In genomic region chr4:85430226-85430625, GRCh38 we compare ENCODE assay signal across 31 cellular contexts. TPM values are rescaled to one million over a fixed set of nuclear protein-coding genes. Genes with fewer than 3 reads are reported as not detected.
"Had no signal": no experiment of that assay in that cellular context is flagged by ENCODE, and none has a peak within 500 bp of the region (broad histone marks: within the 10 kb centered on the region; RNA-seq: fewer than 3 reads in every experiment).

No MANE protein-coding gene starts in this region.

- H3K4me3 ChIP-seq: adrenal gland, body of pancreas, esophagus squamous epithelium, gastroesophageal sphincter, heart right ventricle had no signal

- H3K27ac Mint-ChIP-seq: activated CD4-positive, alpha-beta memory T cell treated with anti-CD3 and anti-CD28 coated beads for 36 hours; activated CD4-positive, alpha-beta T cell treated with anti-CD3 and anti-CD28 coated beads for 36 hours; activated CD4-positive, alpha-beta T cell treated with anti-CD3 and anti-CD28 coated beads, Interleukin-2, amount 10 ng/mL, durations not matched to agents 24 days and 14 days; activated CD8-positive, alpha-beta memory T cell treated with anti-CD3 and anti-CD28 coated beads, Interleukin-2, amount 10 ng/mL, durations not matched to agents 7 days and 5 days; activated CD8-positive, alpha-beta T cell treated with anti-CD3 and anti-CD28 coated beads, Interleukin-2, amount 10 ng/mL, durations not matched to agents 7 days and 5 days; activated naive CD8-positive, alpha-beta T cell; activated T-cell treated with anti-CD3 and anti-CD28 coated beads, Interleukin-2, amount 50 U/mL, for 72 hours; effector memory CD8-positive, alpha-beta T cell had no signal

- H3K4me3 Mint-ChIP-seq: activated CD4-positive, alpha-beta memory T cell treated with anti-CD3 and anti-CD28 coated beads for 36 hours; activated CD4-positive, alpha-beta T cell treated with anti-CD3 and anti-CD28 coated beads for 36 hours; activated CD4-positive, alpha-beta T cell treated with anti-CD3 and anti-CD28 coated beads, Interleukin-2, amount 10 ng/mL, durations not matched to agents 24 days and 14 days; activated CD8-positive, alpha-beta memory T cell treated with anti-CD3 and anti-CD28 coated beads, Interleukin-2, amount 10 ng/mL, durations not matched to agents 7 days and 5 days; activated CD8-positive, alpha-beta T cell treated with anti-CD3 and anti-CD28 coated beads, Interleukin-2, amount 10 ng/mL, durations not matched to agents 7 days and 5 days; activated naive CD8-positive, alpha-beta T cell; activated T-cell treated with anti-CD3 and anti-CD28 coated beads, Interleukin-2, amount 50 U/mL, for 72 hours; effector memory CD8-positive, alpha-beta T cell had no signal

- DNase-seq: activated CD4-positive, alpha-beta memory T cell treated with anti-CD3 and anti-CD28 coated beads for 36 hours; activated CD4-positive, alpha-beta T cell treated with anti-CD3 and anti-CD28 coated beads for 36 hours; activated CD4-positive, alpha-beta T cell treated with anti-CD3 and anti-CD28 coated beads, Interleukin-2, amount 10 ng/mL, durations not matched to agents 24 days and 14 days; activated CD4-positive, CD25-positive, alpha-beta regulatory T cell; activated CD4-positive, CD25-positive, alpha-beta regulatory T cell treated with anti-CD3 and anti-CD28 coated beads, Interleukin-2, amount 50 U/mL, for 72 hours; activated CD8-positive, alpha-beta memory T cell treated with anti-CD3 and anti-CD28 coated beads, Interleukin-2, amount 10 ng/mL, durations not matched to agents 7 days and 5 days; activated CD8-positive, alpha-beta memory T cell treated with anti-CD3 and anti-CD28 coated beads, Interleukin-2, amount 50 U/mL, for 4 hours; activated CD8-positive, alpha-beta T cell treated with anti-CD3 and anti-CD28 coated beads, Interleukin-2, amount 10 ng/mL, durations not matched to agents 7 days and 5 days; activated effector memory CD4-positive, alpha-beta T cell treated with Interleukin-2 at 50 U/mL for 16 hours; activated gamma-delta T cell treated with Interleukin-2 at 50 U/mL for 16 hours; activated naive CD4-positive, alpha-beta T cell treated with anti-CD3 and anti-CD28 coated beads, Interleukin-2, amount 50 U/mL, for 16 hours; activated naive CD4-positive, alpha-beta T cell treated with Interleukin-2 at 50 U/mL for 16 hours; activated T-cell treated with anti-CD3 and anti-CD28 coated beads, Interleukin-2, amount 50 U/mL, for 1 hour; activated T-cell treated with anti-CD3 and anti-CD28 coated beads, Interleukin-2, amount 50 U/mL, for 72 hours; adrenal gland; amygdala; aorta; body of pancreas; caudate nucleus; cortex of kidney; effector CD4-positive, alpha-beta T cell; effector memory CD8-positive, alpha-beta T cell; esophagus squamous epithelium; foreskin melanocyte; heart right ventricle; T-helper 2 cell had no signal

- H3K9me3 Mint-ChIP-seq: activated CD4-positive, alpha-beta T cell treated with anti-CD3 and anti-CD28 coated beads, Interleukin-2, amount 10 ng/mL, durations not matched to agents 24 days and 14 days had no signal

- H3K36me3 Mint-ChIP-seq: activated CD4-positive, alpha-beta memory T cell treated with anti-CD3 and anti-CD28 coated beads for 36 hours; activated CD8-positive, alpha-beta memory T cell treated with anti-CD3 and anti-CD28 coated beads, Interleukin-2, amount 10 ng/mL, durations not matched to agents 7 days and 5 days; activated naive CD8-positive, alpha-beta T cell had no signal

- H3K27ac ChIP-seq: adrenal gland, body of pancreas, epithelial cell of prostate, esophagus squamous epithelium, gastroesophageal sphincter, heart right ventricle had no signal

- ATAC-seq: activated CD4-positive, alpha-beta T cell treated with anti-CD3 and anti-CD28 coated beads for 36 hours; activated CD8-positive, alpha-beta memory T cell treated with anti-CD3 and anti-CD28 coated beads, Interleukin-2, amount 10 ng/mL, durations not matched to agents 7 days and 5 days; activated CD8-positive, alpha-beta T cell treated with anti-CD3 and anti-CD28 coated beads, Interleukin-2, amount 10 ng/mL, durations not matched to agents 7 days and 5 days; activated T-cell treated with anti-CD3 and anti-CD28 coated beads, Interleukin-2, amount 50 U/mL, for 72 hours; body of pancreas; effector memory CD8-positive, alpha-beta T cell; gastroesophageal sphincter; heart right ventricle had no signal

- H3K36me3 ChIP-seq: esophagus squamous epithelium, gastroesophageal sphincter, heart right ventricle had no signal

- H3K4me1 ChIP-seq: adrenal gland, body of pancreas, esophagus squamous epithelium, gastroesophageal sphincter had no signal

- H3K4me1 Mint-ChIP-seq: activated CD4-positive, alpha-beta T cell treated with anti-CD3 and anti-CD28 coated beads for 36 hours; activated CD4-positive, alpha-beta T cell treated with anti-CD3 and anti-CD28 coated beads, Interleukin-2, amount 10 ng/mL, durations not matched to agents 24 days and 14 days; activated CD8-positive, alpha-beta memory T cell treated with anti-CD3 and anti-CD28 coated beads, Interleukin-2, amount 10 ng/mL, durations not matched to agents 7 days and 5 days had no signal

- H3K27me3 Mint-ChIP-seq: activated CD4-positive, alpha-beta memory T cell treated with anti-CD3 and anti-CD28 coated beads for 36 hours; activated CD4-positive, alpha-beta T cell treated with anti-CD3 and anti-CD28 coated beads, Interleukin-2, amount 10 ng/mL, durations not matched to agents 24 days and 14 days; activated CD8-positive, alpha-beta memory T cell treated with anti-CD3 and anti-CD28 coated beads, Interleukin-2, amount 10 ng/mL, durations not matched to agents 7 days and 5 days; effector memory CD8-positive, alpha-beta T cell had no signal

- H3K9me3 ChIP-seq: adrenal gland, body of pancreas, esophagus squamous epithelium, gastroesophageal sphincter had no signal

- H3K27me3 ChIP-seq: adrenal gland, body of pancreas, gastroesophageal sphincter, heart right ventricle had no signal

RNA-seq across cellular contexts. Expression of gene ARHGAP24, which starts 44.7 kb away (rescaled TPM):
- total RNA-seq: activated CD4-positive, alpha-beta memory T cell treated with anti-CD3 and anti-CD28 coated beads for 36 hours; activated CD4-positive, alpha-beta T cell treated with anti-CD3 and anti-CD28 coated beads for 36 hours; activated CD4-positive, alpha-beta T cell treated with anti-CD3 and anti-CD28 coated beads, Interleukin-2, amount 10 ng/mL, durations not matched to agents 24 days and 14 days; activated CD8-positive, alpha-beta memory T cell treated with anti-CD3 and anti-CD28 coated beads for 36 hours; activated CD8-positive, alpha-beta memory T cell treated with anti-CD3 and anti-CD28 coated beads, Interleukin-2, amount 10 ng/mL, durations not matched to agents 7 days and 5 days; activated CD8-positive, alpha-beta T cell treated with anti-CD3 and anti-CD28 coated beads, Interleukin-2, amount 10 ng/mL, durations not matched to agents 7 days and 5 days; activated T-cell treated with anti-CD3 and anti-CD28 coated beads, Interleukin-2, amount 50 U/mL, for 72 hours; T-helper 1 cell treated with Interleukin-12 subunit alpha and Interleukin-12 subunit beta and Interleukin-4 antibody, amounts not matched to agents 30 ng/mL and 1 ng/mL, for 36 hours had no signal
